Comparison of ENCODE assay signal across 8 cellular contexts in genomic region chr16:57299719-57300386, GRCh38. TPM values are rescaled to one million over a fixed set of nuclear protein-coding genes. Genes with fewer than 3 reads are reported as not detected.
DNase-seq lines count a peak whose midpoint lies in the region; ATAC-seq and TF ChIP-seq lines count a peak whose summit lies in the region.

No MANE protein-coding gene starts in this region.

- H3K27me3 ChIP-seq in right cardiac atrium (ENCODE audit: control insufficient read depth, insufficient read depth) = no peaks in the 10 kb centered on the region
- no peaks in the 10 kb centered on the region for H3K27me3 ChIP-seq in vagina

- under 1% methylated on average over 35 of the region's 35 CpGs for WGBS in right cardiac atrium

- H3K27ac ChIP-seq in right cardiac atrium (ENCODE audit: low read length) = peak overlapping the region; percentile 93
- H3K27ac ChIP-seq in vagina = peak overlapping the region; percentile 98

- peak; percentile 46 for ATAC-seq in HG02678 (IDR thresholded peaks at IDR 0.05; ENCODE audit: unreplicated experiment)
- ATAC-seq in T-helper 17 cell = peak; percentile 49
- ATAC-seq in right cardiac atrium = peak; percentile 84 to 88

- no peaks in the 10 kb centered on the region for H3K9me3 ChIP-seq in T-helper 17 cell (ENCODE audit: control insufficient read depth, low read length, poor library complexity, severe bottlenecking)
- no peaks in the 10 kb centered on the region for H3K9me3 ChIP-seq in right cardiac atrium (ENCODE audit: control insufficient read depth, low read length)
- H3K9me3 ChIP-seq in vagina = no peaks in the 10 kb centered on the region

- DNase-seq in GM12864 (ENCODE audit: low read depth) = peak; percentile 89
- DNase-seq in NCI-H1436 (lab: John Stamatoyannopoulos, UW) = peak; percentile 81
- peak; percentile 45 to 76 (median 70) for DNase-seq in T-helper 17 cell
- peak in 56 of 58 donors; percentile 44 to 89 (median 80) for DNase-seq in anterior cingulate cortex (lab: John Stamatoyannopoulos, UW)
- peak; percentile 91 to 95 (median 93) for DNase-seq in right cardiac atrium
- peak; percentile 50 for DNase-seq in pulmonary artery endothelial cell (ENCODE audit: low read depth, low spot score)
- DNase-seq in vagina (ENCODE audit: extremely low spot score in 2 of 2) = peak in 1 of 2 donors; percentile 97

- H3K27me3 Mint-ChIP-seq in T-helper 17 cell = no peaks in the 10 kb centered on the region

- H3K4me3 Mint-ChIP-seq in T-helper 17 cell = no peak overlapping the region

- intact Hi-C loops in right cardiac atrium (cut with DNase I) = loop anchor here (1.0 to 10.0 kb wide), 7 partner anchors 58 to 225 kb away; no protein-coding TSS in a partner anchor
- intact Hi-C loops in vagina (cut with DNase I) = loop anchor here (2.0 to 10.0 kb wide), 3 partner anchors 72 to 235 kb away; partner anchors contain the start of genes CCDC102A and CX3CL1

- no peak overlapping the region for H3K27ac Mint-ChIP-seq in T-helper 17 cell

- peaks cover 2% of the 10 kb centered on the region for H3K4me1 ChIP-seq in right cardiac atrium (ENCODE audit: control insufficient read depth, insufficient read depth, low read length)
- peaks cover 16% of the 10 kb centered on the region for H3K4me1 ChIP-seq in vagina

- no peak for TF ChIP-seq POLR2A in vagina (IDR thresholded peaks at IDR 0.05)

- H3K4me3 ChIP-seq in GM12864 (ENCODE audit: low read depth, low read length) (peak overlapping the region; percentile 48), right cardiac atrium (ENCODE audit: low read length) (peak overlapping the region; percentile 43), vagina (peak overlapping the region; percentile 46 to 56)

- peak; percentile 25 for TF ChIP-seq CTCF in GM12864 (IDR thresholded peaks at IDR 0.05; ENCODE audit: low read depth, low read length, missing control alignments)
- peak in 2 of 3 experiments; percentile 15 to 66 for TF ChIP-seq CTCF in vagina (IDR thresholded peaks at IDR 0.05)

- H3K36me3 ChIP-seq in vagina = no peaks in the 10 kb centered on the region

- no peaks in the 10 kb centered on the region for H3K36me3 Mint-ChIP-seq in T-helper 17 cell (ENCODE audit: low read depth)

- H3K4me1 Mint-ChIP-seq in T-helper 17 cell = peaks cover 21% of the 10 kb centered on the region

RNA-seq across cellular contexts. Expression of gene PLLP, which starts 15.4 kb away (rescaled TPM):
- total RNA-seq in T-helper 17 cell (under 1 TPM; 0.16 to 0.75 TPM), right cardiac atrium (10 to 100 TPM in 3 of 4 donors, 1 to 10 TPM in 1; 6.3 to 13.8 (median 11.0) TPM), pulmonary artery endothelial cell (1.5 and 8.4 TPM in 2 replicates), vagina (44.0 TPM)
- 11.8 TPM for polyA plus RNA-seq in right cardiac atrium

RNA-seq across cellular contexts. Expression of gene ARL2BP, which starts 54.8 kb away (rescaled TPM):
- total RNA-seq in T-helper 17 cell (10 to 100 TPM; 37.0 to 39.6 TPM), right cardiac atrium (10 to 100 TPM; 44.8 to 58.4 (median 52.0) TPM), pulmonary artery endothelial cell (92.6 and 94.5 TPM in 2 replicates), vagina (44.7 TPM)
- 51.6 TPM for polyA plus RNA-seq in right cardiac atrium

RNA-seq across cellular contexts. Expression of gene CCL22, which starts 58.7 kb away (rescaled TPM):
- total RNA-seq in T-helper 17 cell (not detected), right cardiac atrium (under 1 TPM in 1 of 4 donors, not detected in 3; 0.11 TPM), pulmonary artery endothelial cell (not detected in 2 replicates), vagina (0.49 TPM)
- not detected for polyA plus RNA-seq in right cardiac atrium
